In the genomic region with DNA sequence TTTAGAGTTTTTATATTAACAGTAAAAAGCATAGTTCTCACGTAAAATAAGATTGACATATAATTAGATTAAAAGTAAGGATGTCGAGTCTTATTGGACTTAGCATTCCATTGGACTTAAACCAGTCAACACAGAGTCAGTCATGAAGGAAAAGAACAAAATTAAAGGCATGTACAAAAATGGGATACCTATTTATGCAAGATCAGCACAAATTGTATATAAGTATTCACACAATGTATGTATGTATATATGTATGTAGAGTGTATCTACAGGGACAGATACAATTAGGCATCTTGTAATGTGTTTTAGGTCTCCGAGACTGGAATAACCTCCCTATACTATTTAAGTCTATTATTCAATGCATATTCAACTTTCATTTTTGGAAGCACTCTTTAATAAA, we compare ENCODE assay signal across 25 cellular contexts.
"Had no signal": no experiment of that assay in that cellular context is flagged by ENCODE, and none has a peak within 500 bp of the region (broad histone marks: within the 10 kb centered on the region; RNA-seq: fewer than 3 reads in every experiment).

No MANE protein-coding gene starts in this region.

- ATAC-seq: effector memory CD8-positive, alpha-beta T cell; esophagus mucosa; gastrocnemius medialis; heart right ventricle; left cardiac atrium; left ventricle myocardium superior; lower lobe of right lung; mucosa of descending colon; naive thymus-derived CD8-positive, alpha-beta T cell had no signal

- H3K27ac ChIP-seq: epithelial cell of prostate, esophagus squamous epithelium, gastrocnemius medialis, heart right ventricle, left lung, lower lobe of right lung had no signal

- H3K9me3 ChIP-seq: esophagus squamous epithelium, gastrocnemius medialis, heart right ventricle, left lung, lower lobe of right lung, mucosa of descending colon had no signal

- H3K27me3 ChIP-seq: esophagus squamous epithelium, gastrocnemius medialis, heart right ventricle, left lung had no signal

- DNase-seq: cortex of kidney; effector CD8-positive, alpha-beta T cell; effector memory CD8-positive, alpha-beta T cell; endodermal cell; erythroblast; esophagus squamous epithelium; foreskin fibroblast; foreskin melanocyte; gastrocnemius medialis; glutamatergic neuron; head of caudate nucleus; heart right ventricle; hippocampal formation; left cardiac atrium; left lung; left ventricle myocardium superior; lower lobe of right lung; mesenchymal stem cell; mucosa of descending colon; naive B cell; naive thymus-derived CD8-positive, alpha-beta T cell had no signal

- FAIRE-seq: endometrium, keratinocyte had no signal

- H3K4me1 ChIP-seq: esophagus squamous epithelium, left lung had no signal

- H3K36me3 ChIP-seq: esophagus squamous epithelium, gastrocnemius medialis, heart right ventricle, left lung, lower lobe of right lung had no signal

- H3K4me3 ChIP-seq: esophagus squamous epithelium, gastrocnemius medialis, heart right ventricle, left lung, lower lobe of right lung, mucosa of descending colon had no signal
